Comparison of ENCODE assay signal across 16 cellular contexts in the genomic region with DNA sequence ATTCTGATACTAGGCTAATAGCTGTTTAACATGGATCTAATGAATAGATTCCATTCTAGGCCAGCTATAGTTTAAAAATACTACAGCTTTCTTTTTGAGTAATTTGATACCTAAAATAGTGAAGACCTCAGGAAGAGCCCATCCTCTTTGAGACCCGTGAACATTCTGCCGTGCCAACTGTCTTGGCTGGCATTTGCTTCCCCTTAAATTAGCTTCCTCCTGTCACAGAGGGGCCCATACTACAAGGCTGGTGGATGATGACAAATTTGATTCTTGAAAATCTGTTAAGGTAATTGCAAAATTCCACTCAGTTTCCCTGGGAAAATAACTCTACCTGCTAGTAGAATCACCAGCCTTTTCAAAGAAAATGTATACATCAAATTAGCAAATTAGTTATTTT.
DNase-seq lines count a peak whose midpoint lies in the region; TF ChIP-seq lines count a peak whose summit lies in the region.
"Had no signal": no experiment of that assay in that cellular context is flagged by ENCODE, and none has a peak within 500 bp of the region (broad histone marks: within the 10 kb centered on the region; RNA-seq: fewer than 3 reads in every experiment).

No MANE protein-coding gene starts in this region.

- DNase-seq in G401 (ENCODE audit: low spot score) = peak; percentile 72
- DNase-seq in NCI-H524 treated with DMSO at 0.1 percent for 48 hours (lab: John Stamatoyannopoulos, UW) = peak; percentile 12
- DNase-seq in cerebellum (ENCODE audit: low spot score) = peak; percentile 56
- DNase-seq in foreskin fibroblast = no peak
- no peak for DNase-seq in nucleus accumbens (lab: John Stamatoyannopoulos, UW)
- no peak for DNase-seq in activated T-cell treated with anti-CD3 and anti-CD28 coated beads for 4 hours
- DNase-seq: AML-193; Caco-2; Calu3; CD4-positive, alpha-beta T cell; CD8-positive, alpha-beta T cell; DMS79 treated with DMSO at 0.1 percent for 48 hours; GDM1 had no signal

- TF ChIP-seq CTCF in foreskin fibroblast (IDR thresholded peaks at IDR 0.05; ENCODE audit: low read depth, low read length) = no peak

- in situ Hi-C loops in G401 (cut with HindIII; ENCODE audit: low sequenced_read_pairs) = no loop called here

- no peak overlapping the region for H3K4me3 ChIP-seq in foreskin fibroblast (ENCODE audit: low read depth in 1 of 2, low read length in 2 of 2)
- H3K4me3 ChIP-seq: A549; BLaER1 treated with 17β-estradiol and CSF1 and Interleukin-3, amounts not matched to agents 10 nM and 100 nM; GM12878 had no signal

Comparison
In these comparisons a context has a peak if more than half of its experiments do, and no peak if none do; other contexts are left out.
1. DNase-seq: peak in G401 (single experiment), NCI-H524 treated with DMSO at 0.1 percent for 48 hours (single experiment) and cerebellum (single experiment); none in foreskin fibroblast (0 of 2), nucleus accumbens (0 of 56) and activated T-cell treated with anti-CD3 and anti-CD28 coated beads for 4 hours (single experiment).